8 cellular contexts compared by ENCODE assay signal in the genomic region with DNA sequence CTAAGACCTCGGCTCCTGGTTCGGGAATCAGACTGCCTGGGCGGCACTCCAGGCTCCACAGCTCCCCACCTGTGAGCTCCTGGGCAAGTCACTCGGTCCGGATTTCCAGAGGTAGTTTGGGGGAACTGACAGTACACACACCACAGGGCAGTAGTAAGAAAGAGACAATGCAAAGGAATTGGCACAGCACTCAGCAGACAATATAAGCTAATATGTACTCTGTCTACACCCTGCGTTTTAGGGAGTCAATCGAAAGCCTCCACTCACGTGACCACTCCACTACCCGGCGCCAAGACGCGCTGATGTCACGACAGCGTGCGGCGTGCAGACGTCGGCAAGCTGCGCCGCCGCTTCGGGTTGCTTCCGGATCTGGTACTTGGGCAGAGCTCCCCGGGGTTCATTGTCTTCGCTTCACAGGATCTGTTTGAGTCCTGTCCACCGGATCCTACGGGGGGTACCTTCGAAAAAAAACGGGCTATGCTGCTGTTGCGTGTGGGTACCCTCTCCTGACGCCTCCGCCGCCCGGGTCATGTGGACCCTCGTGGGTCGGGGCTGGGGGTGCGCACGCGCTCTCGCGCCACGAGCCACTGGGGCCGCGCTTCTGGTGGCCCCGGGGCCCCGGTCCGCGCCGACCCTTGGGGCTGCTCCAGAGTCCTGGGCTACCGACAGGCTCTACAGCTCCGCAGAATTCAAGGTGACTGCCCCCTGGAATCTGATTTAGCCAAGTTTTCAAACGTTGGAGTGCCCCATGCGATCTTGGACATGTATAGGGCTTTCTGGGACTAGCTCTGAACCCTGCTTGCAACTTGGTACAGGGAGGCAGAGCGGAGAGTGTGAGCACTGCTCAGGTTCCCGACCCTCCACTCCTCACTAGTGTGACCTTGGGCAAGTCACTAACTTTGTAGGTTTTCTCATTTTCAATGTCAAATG. TPM values are rescaled to one million over a fixed set of nuclear protein-coding genes. Genes with fewer than 3 reads are reported as not detected.
DNase-seq lines count a peak whose midpoint lies in the region; TF ChIP-seq lines count a peak whose summit lies in the region.

A gene with protein sequence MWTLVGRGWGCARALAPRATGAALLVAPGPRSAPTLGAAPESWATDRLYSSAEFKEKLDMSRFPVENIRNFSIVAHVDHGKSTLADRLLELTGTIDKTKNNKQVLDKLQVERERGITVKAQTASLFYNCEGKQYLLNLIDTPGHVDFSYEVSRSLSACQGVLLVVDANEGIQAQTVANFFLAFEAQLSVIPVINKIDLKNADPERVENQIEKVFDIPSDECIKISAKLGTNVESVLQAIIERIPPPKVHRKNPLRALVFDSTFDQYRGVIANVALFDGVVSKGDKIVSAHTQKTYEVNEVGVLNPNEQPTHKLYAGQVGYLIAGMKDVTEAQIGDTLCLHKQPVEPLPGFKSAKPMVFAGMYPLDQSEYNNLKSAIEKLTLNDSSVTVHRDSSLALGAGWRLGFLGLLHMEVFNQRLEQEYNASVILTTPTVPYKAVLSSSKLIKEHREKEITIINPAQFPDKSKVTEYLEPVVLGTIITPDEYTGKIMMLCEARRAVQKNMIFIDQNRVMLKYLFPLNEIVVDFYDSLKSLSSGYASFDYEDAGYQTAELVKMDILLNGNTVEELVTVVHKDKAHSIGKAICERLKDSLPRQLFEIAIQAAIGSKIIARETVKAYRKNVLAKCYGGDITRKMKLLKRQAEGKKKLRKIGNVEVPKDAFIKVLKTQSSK (plus strand): TSS at position 327 of the 930 bp plus-strand sequence. CDS start 203 bp downstream, at position 530.

- H3K36me3 ChIP-seq in effector memory CD4-positive, alpha-beta T cell (ENCODE audit: control insufficient read depth, insufficient read depth, low read length): peaks cover 12% of the 10 kb centered on the region

- TF ChIP-seq CTCF in GM20000 (IDR thresholded peaks at IDR 0.05; ENCODE audit: extremely low read depth, missing control alignments): no peak

- H3K27ac ChIP-seq in effector memory CD4-positive, alpha-beta T cell (ENCODE audit: insufficient read depth, low read length, poor library complexity, severe bottlenecking): peak within 1 kb of the TSS; percentile 94

- peak within 1 kb of the TSS; percentile 89 for H3K4me3 ChIP-seq in effector memory CD4-positive, alpha-beta T cell (ENCODE audit: insufficient read depth, low read depth, low read length, poor library complexity, severe bottlenecking)

- H3K4me1 ChIP-seq in effector memory CD4-positive, alpha-beta T cell (ENCODE audit: control insufficient read depth, insufficient read depth, low read length, poor library complexity, severe bottlenecking): peaks cover 7% of the 10 kb centered on the region

- H3K9me3 ChIP-seq in effector memory CD4-positive, alpha-beta T cell (ENCODE audit: control insufficient read depth, low read length): no peaks in the 10 kb centered on the region

- peak; percentile 74 for DNase-seq in CMK (ENCODE audit: low read depth)
- DNase-seq in GM20000 (ENCODE audit: low spot score): peak; percentile 89
- DNase-seq in HT-29 (ENCODE audit: low spot score): peak; percentile 94
- DNase-seq in NOMO-1 (lab: John Stamatoyannopoulos, UW; ENCODE audit: unreplicated experiment in 2 of 2): peak; percentile 84 to 86
- peak; percentile 67 to 81 (median 78) for DNase-seq in effector memory CD4-positive, alpha-beta T cell
- peak; percentile 93 to 95 for DNase-seq in lung microvascular endothelial cell (ENCODE audit: low read depth in 2 of 2)
- peak; percentile 75 to 82 (median 80) for DNase-seq in stimulated activated CD4-positive, alpha-beta T cell treated with anti-CD3 and anti-CD28 coated beads, TNF-alpha, amount 100 ng/mL, for 48 hours (ENCODE audit: low read depth in 3 of 3)

- CTCF ChIA-PET in activated CD8-positive, alpha-beta memory T cell treated with anti-CD3 and anti-CD28 coated beads for 36 hours (lab: Charles Lee): interaction anchor here (1.1 to 1.2 kb wide), 2 partner anchors 21 to 23 kb away, joined by 3 read pairs; no protein-coding TSS in a partner anchor

- H3K27me3 ChIP-seq in effector memory CD4-positive, alpha-beta T cell (replicated peaks; ENCODE audit: control insufficient read depth, insufficient read depth, low read length, poor library complexity, severe bottlenecking): no peaks in the 10 kb centered on the region

- POLR2A ChIA-PET in activated CD8-positive, alpha-beta memory T cell treated with anti-CD3 and anti-CD28 coated beads for 36 hours (lab: Charles Lee): interaction anchor here (0.7 to 1.7 kb wide), 7 partner anchors 9 to 357 kb away, joined by 3 to 7 read pairs (median 4); a partner anchor contains a TSS

RNA-seq across cellular contexts. Expression of the gene that starts here (rescaled TPM):
- total RNA-seq in HT-29 (2014; rRNA removed; shearing (Covaris generic)): 11.4 and 12.0 TPM in 2 replicates
- total RNA-seq in activated CD8-positive, alpha-beta memory T cell treated with anti-CD3 and anti-CD28 coated beads for 36 hours: 10 to 100 TPM; 48.5 to 48.6 TPM
- total RNA-seq in lung microvascular endothelial cell: 6.1 and 6.7 TPM in 2 replicates

Comparison
In these comparisons a context has a peak if more than half of its experiments do, and no peak if none do; other contexts are left out.
1. Peak in every context shown above with its lines: DNase-seq, H3K4me3 ChIP-seq and H3K27ac ChIP-seq.